In the genomic region with DNA sequence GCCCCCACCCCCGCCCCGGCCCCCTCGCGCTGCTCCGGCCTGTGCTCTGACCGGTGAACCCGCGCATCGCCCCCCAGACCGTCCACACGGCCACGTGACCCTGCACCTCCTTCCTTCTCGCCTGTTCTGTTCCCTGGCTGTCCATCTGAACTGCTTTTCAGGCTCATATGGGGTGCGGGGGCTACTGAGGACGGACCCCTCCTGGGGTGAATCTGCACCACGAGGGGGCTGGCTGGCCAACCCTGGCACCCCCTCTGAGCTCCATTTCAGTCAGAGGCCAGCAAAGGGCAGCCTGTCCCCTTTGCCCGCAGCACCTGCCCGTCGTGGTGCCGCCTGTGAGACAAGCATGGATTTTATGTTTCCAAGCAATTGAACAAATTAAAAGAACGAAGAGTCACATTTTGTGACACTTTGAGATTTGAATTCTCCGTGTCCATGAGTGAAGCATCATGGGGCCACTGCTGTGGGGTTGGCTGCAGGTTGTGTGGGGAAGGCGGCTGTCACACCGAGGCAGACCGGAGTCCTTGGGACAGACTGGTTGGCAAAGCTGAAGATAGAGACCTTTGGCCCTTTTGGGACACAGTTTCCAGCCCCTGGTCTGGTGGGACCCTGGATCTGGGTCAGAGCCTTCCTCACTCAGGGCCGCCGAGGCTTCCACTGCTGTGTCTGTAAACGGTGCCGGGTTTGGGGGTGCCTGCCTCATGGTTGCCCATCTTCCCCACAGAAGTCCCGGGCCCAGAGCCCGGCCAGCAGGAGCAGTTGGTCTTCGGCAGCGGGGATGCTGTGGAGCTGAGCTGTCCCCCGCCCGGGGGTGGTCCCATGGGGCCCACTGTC, we compare ENCODE assay signal across 17 cellular contexts. TPM values are rescaled to one million over a fixed set of nuclear protein-coding genes. Genes with fewer than 3 reads are reported as not detected.
DNase-seq lines count a peak whose midpoint lies in the region; ATAC-seq and TF ChIP-seq lines count a peak whose summit lies in the region.
"Had no signal": no experiment of that assay in that cellular context is flagged by ENCODE, and none has a peak within 500 bp of the region (broad histone marks: within the 10 kb centered on the region; RNA-seq: fewer than 3 reads in every experiment).

No MANE protein-coding gene starts in this region.

- no peak for ATAC-seq in GM21619 (IDR thresholded peaks at IDR 0.05; ENCODE audit: unreplicated experiment)
- no peak for ATAC-seq in GM21360 (IDR thresholded peaks at IDR 0.05; ENCODE audit: unreplicated experiment)
- ATAC-seq: CD8-positive, alpha-beta T cell; HCT116 had no signal

- H3K27me3 Mint-ChIP-seq in Caco-2 (ENCODE audit: insufficient read depth, unreplicated experiment) = no peaks in the 10 kb centered on the region

- CTCF ChIA-PET in Caco-2 (lab: Charles Lee) = no interaction called here

- H3K4me3 ChIP-seq in Caco-2 (ENCODE audit: low read depth, low read length) (no peak overlapping the region), Peyer's patch (peak overlapping the region in 1 of 4 donors; percentile 4)
- H3K4me3 ChIP-seq: GM23248 had no signal

- no peak for TF ChIP-seq POLR2A in Peyer's patch (IDR thresholded peaks at IDR 0.05)

- H3K27ac Mint-ChIP-seq in Caco-2 (ENCODE audit: unreplicated experiment) = peak overlapping the region; percentile 32
- H3K27ac Mint-ChIP-seq: B cell; CD14-positive monocyte; CD8-positive, alpha-beta T cell had no signal

- H3K36me3 Mint-ChIP-seq in Caco-2 (ENCODE audit: insufficient read depth, unreplicated experiment) = peaks cover 61% of the 10 kb centered on the region
- H3K36me3 Mint-ChIP-seq: CD14-positive monocyte; CD8-positive, alpha-beta T cell had no signal

- H3K9me3 Mint-ChIP-seq in Caco-2 (ENCODE audit: unreplicated experiment) = no peaks in the 10 kb centered on the region
- H3K9me3 Mint-ChIP-seq: CD8-positive, alpha-beta T cell had no signal

- H3K4me1 ChIP-seq in Caco-2 (peaks cover 33% of the 10 kb centered on the region), Peyer's patch (peaks cover 12 to 59% (median 16%) of the 10 kb centered on the region in 4 donors)

- no TSS peak for BruUV-seq in Caco-2 (replicated peaks; lab: Mats Ljungman, UMichigan)

- no peak for TF ChIP-seq CTCF in Caco-2 (IDR thresholded peaks at IDR 0.05; ENCODE audit: insufficient read depth in 1 of 2, low read depth in 1 of 2, low read length in 1 of 2, severe bottlenecking in 1 of 2, unreplicated experiment in 1 of 2)
- TF ChIP-seq CTCF in Peyer's patch (IDR thresholded peaks at IDR 0.05) = no peak

- H3K9me3 ChIP-seq in Caco-2 = no peaks in the 10 kb centered on the region
- no peaks in the 10 kb centered on the region for H3K9me3 ChIP-seq in Peyer's patch

- H3K27me3 ChIP-seq in Caco-2 (replicated peaks; ENCODE audit: control insufficient read depth, insufficient read depth, low read length) (no peaks in the 10 kb centered on the region), Peyer's patch (peaks cover 0 to 18% of the 10 kb centered on the region in 2 donors)

- intact Hi-C loops in Caco-2 (cut with micrococcal nuclease; ENCODE audit: unreplicated experiment) = no loop called here

- H3K4me1 Mint-ChIP-seq in Caco-2 (ENCODE audit: low read depth, unreplicated experiment) = peaks cover 6% of the 10 kb centered on the region

- no peak overlapping the region for H3K4me3 Mint-ChIP-seq in Caco-2 (ENCODE audit: unreplicated experiment)
- H3K4me3 Mint-ChIP-seq: B cell; CD14-positive monocyte; CD8-positive, alpha-beta T cell had no signal

- POLR2A ChIA-PET in Caco-2 (lab: Charles Lee) = no interaction called here

- H3K27ac ChIP-seq in Peyer's patch (peak overlapping the region in 3 of 4 donors; percentile 15 to 74 (median 73)), caudate nucleus (ENCODE audit: low read depth, low read length) (peak overlapping the region; percentile 52)
- H3K27ac ChIP-seq: GM23248, HL-60 had no signal

- H3K36me3 ChIP-seq in Caco-2 (ENCODE audit: control insufficient read depth, insufficient read depth, low read length) (peaks cover 4% of the 10 kb centered on the region), Peyer's patch (peaks cover 0 to 19% (median 0%) of the 10 kb centered on the region in 3 donors)

- DNase-seq in Caco-2 = no peak
- DNase-seq in Peyer's patch = no peak
- no peak for DNase-seq in caudate nucleus (lab: John Stamatoyannopoulos, UW)
- peak; percentile 54 for DNase-seq in retina
- DNase-seq in cerebellum (ENCODE audit: low spot score) = no peak
- DNase-seq: CD8-positive, alpha-beta T cell; COR-L47; DND-41; GDM1; GM23248; IMR-90 had no signal

RNA-seq across cellular contexts. Expression of gene FGFR3, which starts 5.7 kb away (rescaled TPM):
- 112 and 132 TPM in 2 replicates for total RNA-seq in Caco-2 (2022)
- 100 to 1,000 TPM in 2 of 4 donors, 10 to 100 TPM in 2; 45.4 to 168 (median 92.4) TPM for total RNA-seq in Peyer's patch
- 6.5 TPM for total RNA-seq in cerebellum
- total RNA-seq: B cell; CD8-positive, alpha-beta T cell had no signal

RNA-seq across cellular contexts. Expression of gene LETM1, which starts 57.2 kb away (rescaled TPM):
- total RNA-seq in Caco-2 (2022) (63.9 and 68.9 TPM in 2 replicates), Peyer's patch (100 to 1,000 TPM in 3 of 4 donors, 10 to 100 TPM in 1; 93.3 to 151 (median 121) TPM), cerebellum (46.5 TPM)
